13 cellular contexts compared by ENCODE assay signal in the genomic region with DNA sequence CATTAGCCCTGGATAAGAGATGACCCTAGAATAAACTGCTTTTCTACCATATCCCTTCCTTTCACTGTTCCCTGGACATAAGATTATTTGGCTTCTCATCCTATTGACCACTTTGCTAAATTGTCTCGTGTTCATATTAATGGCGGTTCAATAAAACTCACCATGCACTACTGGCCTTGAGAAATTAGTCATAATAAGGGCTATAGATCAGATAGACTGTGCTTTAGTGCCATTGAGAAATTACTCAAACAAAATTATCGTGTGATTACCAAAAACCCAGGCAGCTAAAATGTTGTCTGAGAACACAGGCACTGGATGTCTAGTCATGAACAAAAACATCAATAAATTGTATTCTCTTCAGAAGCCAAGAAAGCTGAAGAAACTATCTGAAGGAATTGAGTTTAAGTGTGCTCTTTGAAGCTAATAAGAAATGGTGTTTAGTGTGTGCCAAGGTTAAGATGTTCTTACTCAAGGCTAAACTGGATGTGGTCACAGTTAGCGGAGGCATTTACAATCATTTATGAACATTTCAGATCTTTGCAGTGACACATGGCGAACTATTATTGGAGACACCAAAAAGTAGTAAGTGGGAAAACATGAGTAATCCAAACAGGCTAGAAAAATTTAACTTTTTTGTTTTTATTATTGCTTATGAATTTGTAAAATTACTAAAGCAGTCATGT.
DNase-seq lines count a peak whose midpoint lies in the region; ATAC-seq and TF ChIP-seq lines count a peak whose summit lies in the region.
"Had no signal": no experiment of that assay in that cellular context is flagged by ENCODE, and none has a peak within 500 bp of the region (broad histone marks: within the 10 kb centered on the region; RNA-seq: fewer than 3 reads in every experiment).

No MANE protein-coding gene starts in this region.

- H3K27me3 Mint-ChIP-seq in activated CD8-positive, alpha-beta T cell treated with anti-CD3 and anti-CD28 coated beads for 36 hours, result no peaks in the 10 kb centered on the region
- H3K27me3 Mint-ChIP-seq in Caco-2 (ENCODE audit: insufficient read depth, unreplicated experiment) (no peaks in the 10 kb centered on the region), type B pancreatic cell (no peaks in the 10 kb centered on the region)
- H3K27me3 Mint-ChIP-seq: central memory CD8-positive, alpha-beta T cell had no signal

- CTCF ChIA-PET in activated CD8-positive, alpha-beta T cell treated with anti-CD3 and anti-CD28 coated beads for 36 hours (lab: Charles Lee), result no interaction called here
- CTCF ChIA-PET in Caco-2 (lab: Charles Lee), result no interaction called here

- no TSS peak for BruUV-seq in Caco-2 (replicated peaks; lab: Mats Ljungman, UMichigan)

- no peaks in the 10 kb centered on the region for H3K36me3 Mint-ChIP-seq in activated CD8-positive, alpha-beta T cell treated with anti-CD3 and anti-CD28 coated beads for 36 hours (ENCODE audit: low read depth)
- H3K36me3 Mint-ChIP-seq in Caco-2 (ENCODE audit: insufficient read depth, unreplicated experiment) (no peaks in the 10 kb centered on the region), type B pancreatic cell (no peaks in the 10 kb centered on the region)

- H3K4me1 ChIP-seq in Caco-2, result no peaks in the 10 kb centered on the region

- peak overlapping the region; percentile 51 for H3K27ac Mint-ChIP-seq in activated CD8-positive, alpha-beta T cell treated with anti-CD3 and anti-CD28 coated beads for 36 hours
- H3K27ac Mint-ChIP-seq in Caco-2 (ENCODE audit: unreplicated experiment), result no peak overlapping the region
- no peak overlapping the region for H3K27ac Mint-ChIP-seq in type B pancreatic cell

- DNase-seq in Daoy (ENCODE audit: low read depth) (peak; percentile 15), glomerular visceral epithelial cell (ENCODE audit: extremely low spot score) (no peak), Caco-2 (no peak), type B pancreatic cell (ENCODE audit: extremely low spot score, unreplicated experiment) (no peak)
- peak; percentile 30 for DNase-seq in activated CD8-positive, alpha-beta T cell treated with anti-CD3 and anti-CD28 coated beads for 36 hours
- DNase-seq: activated gamma-delta T cell, NCI-H1436 had no signal

- no peaks in the 10 kb centered on the region for H3K27me3 ChIP-seq in Caco-2 (replicated peaks; ENCODE audit: control insufficient read depth, insufficient read depth, low read length)

- H3K9me3 Mint-ChIP-seq in activated CD8-positive, alpha-beta T cell treated with anti-CD3 and anti-CD28 coated beads for 36 hours, result no peaks in the 10 kb centered on the region
- H3K9me3 Mint-ChIP-seq in Caco-2 (ENCODE audit: unreplicated experiment) (no peaks in the 10 kb centered on the region), type B pancreatic cell (no peaks in the 10 kb centered on the region)

- POLR2A ChIA-PET in activated CD8-positive, alpha-beta T cell treated with anti-CD3 and anti-CD28 coated beads for 36 hours (lab: Charles Lee), result no interaction called here
- POLR2A ChIA-PET in Caco-2 (lab: Charles Lee), result no interaction called here

- peaks cover 7% of the 10 kb centered on the region for H3K4me1 Mint-ChIP-seq in activated CD8-positive, alpha-beta T cell treated with anti-CD3 and anti-CD28 coated beads for 36 hours (ENCODE audit: low read depth)
- no peaks in the 10 kb centered on the region for H3K4me1 Mint-ChIP-seq in Caco-2 (ENCODE audit: low read depth, unreplicated experiment)
- no peaks in the 10 kb centered on the region for H3K4me1 Mint-ChIP-seq in type B pancreatic cell (ENCODE audit: unreplicated experiment)
- H3K4me1 Mint-ChIP-seq: central memory CD8-positive, alpha-beta T cell had no signal

- no peak overlapping the region for H3K4me3 ChIP-seq in Caco-2 (ENCODE audit: low read depth, low read length)
- H3K4me3 ChIP-seq: skin epidermis had no signal

- no peaks in the 10 kb centered on the region for H3K9me3 ChIP-seq in Caco-2

- intact Hi-C loops in activated CD8-positive, alpha-beta T cell treated with anti-CD3 and anti-CD28 coated beads for 36 hours (cut with micrococcal nuclease), result no loop called here
- intact Hi-C loops in Caco-2 (cut with micrococcal nuclease; ENCODE audit: unreplicated experiment), result no loop called here

- no peak for TF ChIP-seq CTCF in activated CD8-positive, alpha-beta T cell treated with anti-CD3 and anti-CD28 coated beads for 36 hours (IDR thresholded peaks at IDR 0.05)
- TF ChIP-seq CTCF in Caco-2 (IDR thresholded peaks at IDR 0.05; ENCODE audit: insufficient read depth in 1 of 2, low read depth in 1 of 2, low read length in 1 of 2, severe bottlenecking in 1 of 2, unreplicated experiment in 1 of 2), result no peak
- no peak for TF ChIP-seq CTCF in type B pancreatic cell (conservative IDR thresholded peaks at IDR 0.05)

- H3K4me3 Mint-ChIP-seq in activated CD8-positive, alpha-beta T cell treated with anti-CD3 and anti-CD28 coated beads for 36 hours, result no peak overlapping the region
- H3K4me3 Mint-ChIP-seq in Caco-2 (ENCODE audit: unreplicated experiment), result no peak overlapping the region
- no peak overlapping the region for H3K4me3 Mint-ChIP-seq in type B pancreatic cell
- H3K4me3 Mint-ChIP-seq: central memory CD8-positive, alpha-beta T cell had no signal

- H3K36me3 ChIP-seq in Caco-2 (ENCODE audit: control insufficient read depth, insufficient read depth, low read length), result no peaks in the 10 kb centered on the region

- ATAC-seq in GM19463 (IDR thresholded peaks at IDR 0.05; ENCODE audit: unreplicated experiment), result peak; percentile 87
- peak; percentile 82 for ATAC-seq in HG03159 (IDR thresholded peaks at IDR 0.05; ENCODE audit: unreplicated experiment)
- ATAC-seq in activated CD8-positive, alpha-beta T cell treated with anti-CD3 and anti-CD28 coated beads for 36 hours, result peak; percentile 85
- no peak for ATAC-seq in HG03025 (IDR thresholded peaks at IDR 0.05; ENCODE audit: low FRiP score, unreplicated experiment)
- ATAC-seq: activated CD4-positive, CD25-positive, alpha-beta regulatory T cell treated with anti-CD3 and anti-CD28 coated beads, Interleukin-2, amount 50 U/mL, for 24 hours had no signal

Comparison
In these comparisons a context has a peak if more than half of its experiments do, and no peak if none do; other contexts are left out.
1. DNase-seq: peak in Daoy (single experiment) and activated CD8-positive, alpha-beta T cell treated with anti-CD3 and anti-CD28 coated beads for 36 hours (single experiment); none in glomerular visceral epithelial cell (single experiment), Caco-2 (0 of 2) and type B pancreatic cell (single experiment).